Comparison of ENCODE assay signal across 1 cellular context in the genomic region with DNA sequence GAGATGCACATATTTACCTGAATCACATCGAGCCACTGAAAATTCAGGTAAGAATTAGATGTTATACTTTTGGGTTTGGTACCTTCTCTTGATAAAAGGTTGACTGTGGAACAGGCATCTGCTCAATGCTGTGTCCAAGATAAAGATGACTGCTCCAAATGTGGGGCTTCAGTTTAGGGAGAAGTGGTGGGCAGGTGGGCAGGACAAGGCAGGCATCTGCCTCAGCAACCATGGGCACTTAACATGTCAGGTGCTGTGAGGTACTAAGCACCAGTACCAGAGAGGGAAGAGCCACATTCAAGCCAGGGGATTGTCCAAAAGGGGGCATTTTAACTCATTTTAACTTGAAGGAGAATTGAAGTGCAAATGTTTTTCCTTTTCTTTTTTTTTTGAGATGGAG.
TF ChIP-seq lines count a peak whose summit lies in the region.

No MANE protein-coding gene starts in this region.

TF ChIP-seq in H1, 55 proteins besides CTCF, POLR2A, EP300 and RAD21:
- TF ChIP-seq MAFK (IDR thresholded peaks at IDR 0.05; ENCODE audit: low read depth, low read length) (no peak), POLR2AphosphoS5 (IDR thresholded peaks at IDR 0.05; ENCODE audit: low read depth, low read length) (peak; percentile 26; the same call in 1 of the 2 replicates), GABPA (IDR thresholded peaks at IDR 0.05; ENCODE audit: borderline replicate concordance, insufficient read depth, low read length) (no peak), CEBPB (IDR thresholded peaks at IDR 0.05; ENCODE audit: low read depth, low read length) (no peak)
